In genomic region chr7:80420876-80421275, GRCh38 we compare ENCODE assay signal across 25 cellular contexts.
DNase-seq lines count a peak whose midpoint lies in the region; ATAC-seq and TF ChIP-seq lines count a peak whose summit lies in the region.
"Had no signal": no experiment of that assay in that cellular context is flagged by ENCODE, and none has a peak within 500 bp of the region (broad histone marks: within the 10 kb centered on the region; RNA-seq: fewer than 3 reads in every experiment).

No MANE protein-coding gene starts in this region.

- H3K27ac ChIP-seq in osteoblast (ENCODE audit: low read depth, low read length): no peak overlapping the region
- H3K27ac ChIP-seq: C4-2B, KMS-11, SK-N-MC had no signal

- H3K9me3 ChIP-seq in osteoblast (ENCODE audit: low read depth, low read length): no peaks in the 10 kb centered on the region
- H3K9me3 ChIP-seq: Caco-2 had no signal

- CTCF ChIA-PET in Calu3 (lab: Charles Lee): interaction anchor here (0.8 kb wide), 1 partner anchor 287 kb away, joined by 3 read pairs; the partner anchor contains the start of gene GNAI1

- no peaks in the 10 kb centered on the region for H4K20me1 ChIP-seq in osteoblast (ENCODE audit: insufficient read depth, low read length)

- no peak overlapping the region for H2AFZ ChIP-seq in osteoblast (ENCODE audit: low read length)

- no peaks in the 10 kb centered on the region for H3K4me1 ChIP-seq in osteoblast (ENCODE audit: insufficient read depth, low read length)
- H3K4me1 ChIP-seq: Caco-2 had no signal

- TF ChIP-seq RAD21 in Ishikawa (IDR thresholded peaks at IDR 0.05; ENCODE audit: low read depth): no peak

- H3K27ac Mint-ChIP-seq in Calu3 (ENCODE audit: unreplicated experiment): peak overlapping the region; percentile 22
- no peak overlapping the region for H3K27ac Mint-ChIP-seq in activated T-helper 17 cell treated with anti-CD3 and anti-CD28 coated beads, Interleukin-2, amount 50 U/mL, for 72 hours
- H3K27ac Mint-ChIP-seq: CD8-positive, alpha-beta T cell had no signal

- DNase-seq in Calu3 (no peak), dermis blood vessel endothelial cell (peak; percentile 48), osteoblast (ENCODE audit: insufficient read length, low spot score, missing footprints) (peak; percentile 45), germinal center (ENCODE audit: low spot score) (no peak)
- DNase-seq: Caco-2; CD8-positive, alpha-beta T cell; DMS 273 treated with DMSO at 0.1 percent for 48 hours; DND-41; IMR-90; NCI-H1092; NCI-H1417 treated with DMSO at 0.1 percent for 48 hours; NCI-H1694 treated with DMSO at 0.1 percent for 48 hours; NCI-H2081; NCI-H2227 treated with DMSO at 0.1 percent for 48 hours; NCI-H69; SIG-M5; SW 1271 had no signal

- H3K4me3 ChIP-seq in osteoblast (ENCODE audit: insufficient read depth, low read length): no peak overlapping the region
- H3K4me3 ChIP-seq: SK-N-MC had no signal

- BruUV-seq in Calu3 (replicated peaks; lab: Mats Ljungman, UMichigan): no TSS peak

- no peaks in the 10 kb centered on the region for H3K36me3 Mint-ChIP-seq in Calu3 (ENCODE audit: insufficient read depth, unreplicated experiment)
- no peaks in the 10 kb centered on the region for H3K36me3 Mint-ChIP-seq in activated T-helper 17 cell treated with anti-CD3 and anti-CD28 coated beads, Interleukin-2, amount 50 U/mL, for 72 hours (ENCODE audit: low read depth)
- H3K36me3 Mint-ChIP-seq: CD8-positive, alpha-beta T cell had no signal

- H3K9me3 Mint-ChIP-seq in Calu3 (ENCODE audit: low read depth, unreplicated experiment): no peaks in the 10 kb centered on the region
- peaks cover 5% of the 10 kb centered on the region for H3K9me3 Mint-ChIP-seq in activated T-helper 17 cell treated with anti-CD3 and anti-CD28 coated beads, Interleukin-2, amount 50 U/mL, for 72 hours
- H3K9me3 Mint-ChIP-seq: CD8-positive, alpha-beta T cell had no signal

- no peaks in the 10 kb centered on the region for H3K4me1 Mint-ChIP-seq in Calu3 (ENCODE audit: low read depth, unreplicated experiment)
- H3K4me1 Mint-ChIP-seq in activated T-helper 17 cell treated with anti-CD3 and anti-CD28 coated beads, Interleukin-2, amount 50 U/mL, for 72 hours: no peaks in the 10 kb centered on the region

- H3K27me3 Mint-ChIP-seq in Calu3 (ENCODE audit: unreplicated experiment): no peaks in the 10 kb centered on the region
- no peaks in the 10 kb centered on the region for H3K27me3 Mint-ChIP-seq in activated T-helper 17 cell treated with anti-CD3 and anti-CD28 coated beads, Interleukin-2, amount 50 U/mL, for 72 hours

- H3K4me2 ChIP-seq in osteoblast (ENCODE audit: insufficient read depth, low read length): no peak overlapping the region
- H3K4me2 ChIP-seq: KMS-11 had no signal

- intact Hi-C loops in Calu3 (cut with micrococcal nuclease; ENCODE audit: unreplicated experiment): no loop called here

- ATAC-seq in activated T-helper 17 cell treated with anti-CD3 and anti-CD28 coated beads, Interleukin-2, amount 50 U/mL, for 72 hours (replicated peaks): no peak
- ATAC-seq in HG03565 (IDR thresholded peaks at IDR 0.05; ENCODE audit: unreplicated experiment) (no peak), GM21447 (IDR thresholded peaks at IDR 0.05; ENCODE audit: unreplicated experiment) (no peak)
- ATAC-seq: CD8-positive, alpha-beta T cell; Panc1 had no signal

- no peaks in the 10 kb centered on the region for H3K79me2 ChIP-seq in osteoblast (ENCODE audit: insufficient read depth, low read length)

- H3K36me3 ChIP-seq in osteoblast (ENCODE audit: insufficient read depth, low read length): no peaks in the 10 kb centered on the region

- TF ChIP-seq CTCF in Calu3 (IDR thresholded peaks at IDR 0.05; ENCODE audit: unreplicated experiment) (no peak), osteoblast (IDR thresholded peaks at IDR 0.05; ENCODE audit: extremely low read depth, low read depth, low read length) (no peak)

- no peak overlapping the region for H3K4me3 Mint-ChIP-seq in Calu3 (ENCODE audit: low read depth, unreplicated experiment)
- no peak overlapping the region for H3K4me3 Mint-ChIP-seq in activated T-helper 17 cell treated with anti-CD3 and anti-CD28 coated beads, Interleukin-2, amount 50 U/mL, for 72 hours
- H3K4me3 Mint-ChIP-seq: CD8-positive, alpha-beta T cell had no signal

- H3K27me3 ChIP-seq in osteoblast (ENCODE audit: insufficient read depth, low read length): no peaks in the 10 kb centered on the region

- peak; percentile 81 for TF ChIP-seq EP300 in Ishikawa (IDR thresholded peaks at IDR 0.05; ENCODE audit: borderline replicate concordance)

TF ChIP-seq in Ishikawa, 13 proteins besides CTCF, POLR2A, EP300 and RAD21:
- TF ChIP-seq REST (IDR thresholded peaks at IDR 0.05; ENCODE audit: low read depth): no peak
- peak; percentile 69 for TF ChIP-seq FOXM1 (IDR thresholded peaks at IDR 0.05; ENCODE audit: borderline replicate concordance, low read depth)
- TF ChIP-seq TEAD4 (IDR thresholded peaks at IDR 0.05): peak; percentile 70
- TF ChIP-seq NFIC (IDR thresholded peaks at IDR 0.05): peak; percentile 31; the same call in 1 of the 2 replicates
- TF ChIP-seq TAF1 (IDR thresholded peaks at IDR 0.05; ENCODE audit: low read depth): no peak
- TF ChIP-seq TCF12 (IDR thresholded peaks at IDR 0.05; ENCODE audit: low read depth): 0 out of 2 replicates have a peak, but pooled peaks have one; percentile 50
- TF ChIP-seq YY1 (IDR thresholded peaks at IDR 0.05; ENCODE audit: low read depth): no peak
- TF ChIP-seq CREB1 (IDR thresholded peaks at IDR 0.05; ENCODE audit: low read depth): no peak
- no peak for TF ChIP-seq USF1 (IDR thresholded peaks at IDR 0.05)
- TF ChIP-seq EGR1 (IDR thresholded peaks at IDR 0.05): no peak
TF ChIP-seq in Ishikawa: peak in this region for 4.

Comparison
In these comparisons a context has a peak if more than half of its experiments do, and no peak if none do; other contexts are left out.
1. DNase-seq: peak in dermis blood vessel endothelial cell (single experiment) and osteoblast (single experiment); none in Calu3 (single experiment) and germinal center (single experiment).